8 cellular contexts compared by ENCODE assay signal in genomic region chr19:39408392-39409206, GRCh38. TPM values are rescaled to one million over a fixed set of nuclear protein-coding genes. Genes with fewer than 3 reads are reported as not detected.
DNase-seq lines count a peak whose midpoint lies in the region; ATAC-seq and TF ChIP-seq lines count a peak whose summit lies in the region.

No MANE protein-coding gene starts in this region.

- TF ChIP-seq CTCF in CD14-positive monocyte (IDR thresholded peaks at IDR 0.05) = no peak
- TF ChIP-seq CTCF in fibroblast of lung (conservative IDR thresholded peaks at IDR 0.05 in 1 of 2, IDR thresholded peaks at IDR 0.05 in 1 of 2; ENCODE audit: low read depth in 1 of 2, low read length in 2 of 2) = no peak

- H3K27ac Mint-ChIP-seq in CD14-positive monocyte = peak overlapping the region; percentile 96 to 100 (median 99)

- no peak overlapping the region for H2AFZ ChIP-seq in fibroblast of lung (ENCODE audit: low read length)

- peaks cover 0 to 31% (median 6%) of the 10 kb centered on the region in 3 donors for H3K27me3 Mint-ChIP-seq in CD14-positive monocyte (ENCODE audit: low read depth in 3 of 3)

- peak overlapping the region; percentile 96 to 99 for H3K4me3 Mint-ChIP-seq in CD14-positive monocyte

- H4K20me1 ChIP-seq in fibroblast of lung (ENCODE audit: control insufficient read depth, extremely low read depth, insufficient read depth, low read length) = peaks cover 6% of the 10 kb centered on the region

- ATAC-seq in GM19463 (IDR thresholded peaks at IDR 0.05; ENCODE audit: unreplicated experiment) (no peak), GM18519 (IDR thresholded peaks at IDR 0.05; ENCODE audit: low FRiP score, unreplicated experiment) (no peak)

- peak overlapping the region; percentile 79 to 98 (median 96) for H3K4me3 ChIP-seq in fibroblast of lung (replicated peaks in 1 of 4; ENCODE audit: control extremely low read depth in 1 of 4, insufficient read depth in 1 of 4, low read depth in 3 of 4, low read length in 4 of 4)

- DNase-seq in CD14-positive monocyte (ENCODE audit: low spot score) (no peak), KBM-7 (peak; percentile 35), fibroblast of lung (ENCODE audit: low read depth in 2 of 2) (peak; percentile 38 to 70), renal cortical epithelial cell (ENCODE audit: low read depth) (peak; percentile 43), ACHN (no peak)
- peak; percentile 46 for DNase-seq in activated CD4-positive, alpha-beta T cell treated with anti-CD3 and anti-CD28 coated beads, Interleukin-2, amount 50 U/mL, for 1 hour

- H3K4me1 ChIP-seq in fibroblast of lung (ENCODE audit: control insufficient read depth, extremely low read depth, insufficient read depth, low read length) = peaks cover 14% of the 10 kb centered on the region

- intact Hi-C loops in CD14-positive monocyte (cut with micrococcal nuclease) = loop anchor here in 1 of 2 donors (2.0 kb wide), 1 partner anchor 68 kb away; no protein-coding TSS in a partner anchor

- H3K4me2 ChIP-seq in fibroblast of lung (ENCODE audit: extremely low read depth, insufficient read depth, low read length) = peak overlapping the region; percentile 83

- peaks cover 4 to 27% (median 18%) of the 10 kb centered on the region in 7 donors for H3K9me3 Mint-ChIP-seq in CD14-positive monocyte

- H3K4me1 Mint-ChIP-seq in CD14-positive monocyte = peaks cover 34% of the 10 kb centered on the region

- in situ Hi-C loops in KBM-7 (cut with MboI; ENCODE audit: low pct_unique_long_range_greater_than_20kb, low sequenced_read_pairs) (no loop called here), ACHN (cut with HindIII; ENCODE audit: low pct_ligation_motif_present, low pct_unique_long_range_greater_than_20kb, low sequenced_read_pairs) (no loop called here)

- H3K36me3 ChIP-seq in fibroblast of lung (ENCODE audit: control insufficient read depth, insufficient read depth, low read length) = peaks cover 12% of the 10 kb centered on the region

- H3K9ac ChIP-seq in fibroblast of lung (ENCODE audit: insufficient read depth, low read length) = peak overlapping the region; percentile 98

- H3K79me2 ChIP-seq in fibroblast of lung (ENCODE audit: control insufficient read depth, insufficient read depth, low read length) = peaks cover 38% of the 10 kb centered on the region

- H3K9me3 ChIP-seq in fibroblast of lung (ENCODE audit: control insufficient read depth, insufficient read depth, low read depth, low read length) = no peaks in the 10 kb centered on the region

- H3K36me3 Mint-ChIP-seq in CD14-positive monocyte = peaks cover 32 to 46% of the 10 kb centered on the region in 2 donors

- no peaks in the 10 kb centered on the region for H3K27me3 ChIP-seq in fibroblast of lung (ENCODE audit: control insufficient read depth, insufficient read depth, low read length)

- peak overlapping the region; percentile 97 for H3K27ac ChIP-seq in fibroblast of lung (ENCODE audit: insufficient read depth, low read length)

RNA-seq across cellular contexts. Expression of gene ZFP36, which starts 2.0 kb away (rescaled TPM):
- polyA plus RNA-seq in CD14-positive monocyte (100 to 1,000 TPM; 473 to 632 TPM), fibroblast of lung (11.4 and 37.3 TPM in 2 replicates)
- total RNA-seq in fibroblast of lung (3.1 and 5.6 TPM in 2 replicates), renal cortical epithelial cell (0.35 and 2.8 TPM in 2 replicates)
- polyA plus RNA-seq in fibroblast of lung (2012) = 50.8 and 140 TPM in 2 replicates
- 39.7 and 43.5 TPM in 2 replicates for polyA minus RNA-seq in fibroblast of lung (ENCODE audit: low replicate concordance)

RNA-seq across cellular contexts. Expression of gene PLEKHG2, which starts 3.9 kb away (rescaled TPM):
- polyA plus RNA-seq in CD14-positive monocyte (1 to 10 TPM in 1 of 2 donors, under 1 TPM in 1; 0.73 to 1.2 TPM), fibroblast of lung (10.1 and 13.1 TPM in 2 replicates)
- total RNA-seq in fibroblast of lung (12.1 and 13.7 TPM in 2 replicates), renal cortical epithelial cell (6.1 and 12.9 TPM in 2 replicates)
- polyA plus RNA-seq in fibroblast of lung (2012) = 22.6 and 39.1 TPM in 2 replicates
- 65.6 and 475 TPM in 2 replicates for polyA minus RNA-seq in fibroblast of lung (ENCODE audit: low replicate concordance)

RNA-seq across cellular contexts. Expression of gene MED29, which starts 17.4 kb away (rescaled TPM):
- 10 to 100 TPM; 37.0 to 38.2 TPM for polyA plus RNA-seq in CD14-positive monocyte
- 15.4 and 23.0 TPM in 2 replicates for total RNA-seq in fibroblast of lung
- 28.9 and 37.0 TPM in 2 replicates for polyA plus RNA-seq in fibroblast of lung
- 25.6 and 31.1 TPM in 2 replicates for polyA plus RNA-seq in fibroblast of lung (2012)
- 77.9 and 123 TPM in 2 replicates for polyA minus RNA-seq in fibroblast of lung (ENCODE audit: low replicate concordance)
- total RNA-seq in renal cortical epithelial cell = 19.3 and 29.7 TPM in 2 replicates

RNA-seq across cellular contexts. Expression of gene PAF1, which starts 17.7 kb away (rescaled TPM):
- polyA plus RNA-seq in CD14-positive monocyte (10 to 100 TPM; 22.7 to 25.2 TPM), fibroblast of lung (65.5 and 87.2 TPM in 2 replicates)
- total RNA-seq in fibroblast of lung (38.8 and 46.4 TPM in 2 replicates), renal cortical epithelial cell (23.1 and 40.9 TPM in 2 replicates)
- 56.2 and 73.7 TPM in 2 replicates for polyA plus RNA-seq in fibroblast of lung (2012)
- polyA minus RNA-seq in fibroblast of lung (ENCODE audit: low replicate concordance) = 28.3 and 42.1 TPM in 2 replicates

RNA-seq across cellular contexts. Expression of gene RPS16, which starts 27.1 kb away (rescaled TPM):
- polyA plus RNA-seq in CD14-positive monocyte (1,000 to 10,000 TPM in 1 of 2 donors, 100 to 1,000 TPM in 1; 689 to 1,038 TPM), fibroblast of lung (1,704 and 1,950 TPM in 2 replicates)
- total RNA-seq in fibroblast of lung (149 and 271 TPM in 2 replicates), renal cortical epithelial cell (34.7 and 44.3 TPM in 2 replicates)
- polyA plus RNA-seq in fibroblast of lung (2012) = 3,009 and 3,161 TPM in 2 replicates
- polyA minus RNA-seq in fibroblast of lung (ENCODE audit: low replicate concordance) = 1,774 and 1,797 TPM in 2 replicates

Comparison
In these comparisons a context has a peak if more than half of its experiments do, and no peak if none do; other contexts are left out.
1. DNase-seq: peak in KBM-7 (single experiment), activated CD4-positive, alpha-beta T cell treated with anti-CD3 and anti-CD28 coated beads, Interleukin-2, amount 50 U/mL, for 1 hour (single experiment), fibroblast of lung (2 of 2) and renal cortical epithelial cell (single experiment); none in CD14-positive monocyte (single experiment) and ACHN (single experiment).